Comparison of ENCODE assay signal across 8 cellular contexts in the genomic region with DNA sequence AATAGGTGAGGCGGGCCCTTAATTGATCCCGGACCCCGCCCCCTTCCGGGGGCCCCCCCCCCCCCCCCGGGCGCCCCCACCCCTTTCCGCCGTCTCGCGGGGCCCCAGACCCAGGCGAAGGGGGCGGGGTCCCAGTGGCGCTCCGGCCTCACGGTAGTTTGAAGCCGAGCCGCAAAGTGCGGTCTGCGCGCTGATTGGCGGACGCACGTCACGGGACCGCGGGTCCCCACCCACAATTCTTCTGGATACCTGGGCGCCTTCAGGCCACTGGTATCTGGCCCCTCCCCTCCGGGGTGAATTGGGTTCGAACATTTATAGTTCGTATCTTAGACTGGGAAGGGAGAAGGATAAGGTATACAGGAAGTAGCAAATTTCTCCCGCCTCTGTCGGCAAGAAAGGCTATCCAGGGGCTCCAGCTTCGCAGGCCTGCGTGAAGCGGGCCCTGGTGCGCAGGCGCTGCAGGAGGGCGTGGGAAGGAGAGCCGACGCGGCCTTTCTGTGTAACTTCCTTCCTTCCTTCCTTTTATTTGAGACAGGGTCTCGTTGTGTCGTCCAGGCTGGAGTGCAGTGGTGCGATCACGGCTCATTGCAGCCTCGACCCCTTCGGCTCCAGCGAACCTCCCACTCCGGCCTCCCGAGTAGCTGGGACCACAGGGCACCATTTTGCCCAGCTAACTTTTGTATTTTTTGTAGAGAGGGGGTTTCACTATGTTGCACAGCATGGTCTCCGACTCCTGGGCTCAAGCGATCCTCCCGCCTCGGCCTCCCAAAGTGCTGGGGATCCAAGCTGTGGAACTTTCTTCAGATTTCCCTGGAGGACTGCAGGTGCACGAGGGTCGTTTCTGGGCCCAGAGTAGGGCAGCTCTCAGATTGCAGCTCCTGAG. TPM values are rescaled to one million over a fixed set of nuclear protein-coding genes. Genes with fewer than 3 reads are reported as not detected.
A peak's percentile ranks its signal among the peaks of the same experiment; 100 is the strongest.
DNase-seq lines count a peak whose midpoint lies in the region; ATAC-seq and TF ChIP-seq lines count a peak whose summit lies in the region.

No MANE protein-coding gene starts in this region.

- H3K9me3 Mint-ChIP-seq in endothelial cell (ENCODE audit: unreplicated experiment) (no peaks in the 10 kb centered on the region), mesothelial cell of epicardium (no peaks in the 10 kb centered on the region)

- H3K9me3 ChIP-seq in HUES48 (ENCODE audit: control insufficient read depth, insufficient read depth, low read length) = no peaks in the 10 kb centered on the region
- H3K9me3 ChIP-seq in NT2/D1 (ENCODE audit: insufficient read depth, low read length) = no peaks in the 10 kb centered on the region

- DNase-seq in Caki2 (ENCODE audit: low read depth) (peak; percentile 99), NT2/D1 (ENCODE audit: low read depth, low spot score) (peak; percentile 99), endothelial cell (ENCODE audit: low spot score) (peak; percentile 97), mesothelial cell of epicardium (ENCODE audit: low spot score in 2 of 2, unreplicated experiment in 2 of 2) (peak; percentile 98)
- DNase-seq in activated CD8-positive, alpha-beta memory T cell treated with anti-CD3 and anti-CD28 coated beads, Interleukin-2, amount 50 U/mL, for 24 hours (ENCODE audit: extremely low read depth) = peak; percentile 93
- peak; percentile 93 to 94 for DNase-seq in stimulated activated CD8-positive, alpha-beta memory T cell treated with anti-CD3 and anti-CD28 coated beads, Interleukin-15, amount 100 ng/mL, for 4 hours (ENCODE audit: low read depth in 2 of 2)

- H3K27ac ChIP-seq in HUES48 (ENCODE audit: low read depth, low read length) = peak overlapping the region; percentile 86

- peaks cover 34% of the 10 kb centered on the region for H3K4me1 ChIP-seq in HUES48 (ENCODE audit: control insufficient read depth, insufficient read depth, low read length)
- peaks cover 13% of the 10 kb centered on the region for H3K4me1 ChIP-seq in NT2/D1 (ENCODE audit: insufficient read depth, insufficient read length)

- H3K36me3 Mint-ChIP-seq in endothelial cell (ENCODE audit: low read depth, unreplicated experiment) = peaks cover 30% of the 10 kb centered on the region
- peaks cover 25% of the 10 kb centered on the region for H3K36me3 Mint-ChIP-seq in mesothelial cell of epicardium

- H3K27me3 ChIP-seq in HUES48 (ENCODE audit: control insufficient read depth, insufficient read depth, low read length) (no peaks in the 10 kb centered on the region), NT2/D1 (ENCODE audit: insufficient read depth, insufficient read length) (no peaks in the 10 kb centered on the region)

- H3K4me3 Mint-ChIP-seq in endothelial cell (ENCODE audit: unreplicated experiment) (peak overlapping the region; percentile 98), mesothelial cell of epicardium (peak overlapping the region; percentile 94)

- H3K4me3 ChIP-seq in HUES48 (ENCODE audit: low read depth, low read length) = peak overlapping the region; percentile 87
- peak overlapping the region; percentile 69 for H3K4me3 ChIP-seq in NT2/D1 (ENCODE audit: insufficient read length, low read depth)

- peak overlapping the region; percentile 97 for H3K27ac Mint-ChIP-seq in endothelial cell (ENCODE audit: unreplicated experiment)
- H3K27ac Mint-ChIP-seq in mesothelial cell of epicardium = peak overlapping the region; percentile 100

- H3K4me1 Mint-ChIP-seq in endothelial cell (ENCODE audit: unreplicated experiment) = peaks cover 24% of the 10 kb centered on the region
- H3K4me1 Mint-ChIP-seq in mesothelial cell of epicardium = peaks cover 42% of the 10 kb centered on the region

- TF ChIP-seq CTCF in endothelial cell (IDR thresholded peaks at IDR 0.05; ENCODE audit: unreplicated experiment) (no peak), mesothelial cell of epicardium (IDR thresholded peaks at IDR 0.05; ENCODE audit: unreplicated experiment) (no peak)

- peak overlapping the region; percentile 32 for H3K9ac ChIP-seq in HUES48 (ENCODE audit: low read depth, low read length)
- peak overlapping the region; percentile 90 for H3K9ac ChIP-seq in NT2/D1 (ENCODE audit: insufficient read length, low read depth)

- peak; percentile 84 for ATAC-seq in GM21423 (IDR thresholded peaks at IDR 0.05; ENCODE audit: unreplicated experiment)

- peaks cover 14% of the 10 kb centered on the region for H3K27me3 Mint-ChIP-seq in endothelial cell (ENCODE audit: unreplicated experiment)
- no peaks in the 10 kb centered on the region for H3K27me3 Mint-ChIP-seq in mesothelial cell of epicardium (ENCODE audit: low read depth)

- H3K36me3 ChIP-seq in HUES48 (ENCODE audit: control insufficient read depth, insufficient read depth, low read length) (peaks cover 35% of the 10 kb centered on the region), NT2/D1 (ENCODE audit: insufficient read depth, insufficient read length, low read length) (peaks cover 39% of the 10 kb centered on the region)

- in situ Hi-C loops in Caki2 (cut with HindIII; ENCODE audit: low pct_unique_long_range_greater_than_20kb, low sequenced_read_pairs) = no loop called here

RNA-seq across cellular contexts. Expression of a gene that starts 0.6 kb away (rescaled TPM):
- 412 and 479 TPM in 2 replicates for total RNA-seq in Caki2 (2014; rRNA removed; shearing (Covaris generic); ENCODE audit: low replicate concordance)
- total RNA-seq in endothelial cell (ENCODE audit: unreplicated experiment) (409 TPM), mesothelial cell of epicardium (459 to 483 TPM (median 479 TPM) in 3 replicates)

RNA-seq across cellular contexts. Expression of a gene that starts 36.0 kb away (rescaled TPM):
- 33.5 and 37.6 TPM in 2 replicates for total RNA-seq in Caki2 (2014; rRNA removed; shearing (Covaris generic); ENCODE audit: low replicate concordance)
- 43.8 TPM for total RNA-seq in endothelial cell (ENCODE audit: unreplicated experiment)
- 64.6 to 65.9 TPM (median 65.6 TPM) in 3 replicates for total RNA-seq in mesothelial cell of epicardium

Comparison
In these comparisons a context has a peak if more than half of its experiments do, and no peak if none do; other contexts are left out.
1. Peak in every context shown above with its lines: DNase-seq, ATAC-seq, H3K4me3 ChIP-seq and H3K27ac ChIP-seq.